In the genomic region with DNA sequence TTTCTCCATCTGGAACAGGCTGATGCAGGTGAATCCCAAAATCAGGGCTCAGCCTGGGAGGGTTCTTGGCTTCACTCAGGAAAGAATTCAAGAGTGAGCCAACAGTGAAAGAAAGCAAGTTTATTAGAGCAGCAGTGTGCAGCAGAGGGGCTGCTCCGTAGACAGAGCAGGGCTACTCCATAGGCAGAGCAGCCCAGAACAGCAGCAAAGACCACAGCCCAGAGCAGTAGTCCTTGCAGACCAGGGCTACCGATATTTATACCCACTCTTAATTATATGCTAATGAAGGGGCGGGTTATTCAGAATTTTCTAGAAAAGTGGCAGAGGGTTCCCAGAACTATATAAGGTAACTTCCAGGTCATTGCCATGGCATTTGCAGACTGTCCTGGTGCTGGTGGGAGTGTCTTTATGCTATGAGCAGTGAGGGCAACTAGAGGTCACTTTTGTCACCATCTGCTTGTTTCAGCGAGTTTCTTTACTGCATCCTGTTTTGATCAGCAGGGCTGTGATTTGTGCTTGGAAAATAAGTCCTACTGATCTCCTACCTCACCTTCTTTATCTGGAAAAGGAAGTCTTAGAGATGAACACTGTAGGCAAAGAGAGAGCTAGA, we compare ENCODE assay signal across 18 cellular contexts. TPM values are rescaled to one million over a fixed set of nuclear protein-coding genes. Genes with fewer than 3 reads are reported as not detected.
DNase-seq lines count a peak whose midpoint lies in the region; ATAC-seq and TF ChIP-seq lines count a peak whose summit lies in the region.
"Had no signal": no experiment of that assay in that cellular context is flagged by ENCODE, and none has a peak within 500 bp of the region (broad histone marks: within the 10 kb centered on the region; RNA-seq: fewer than 3 reads in every experiment).

No MANE protein-coding gene starts in this region.

- BruUV-seq in Calu3 (replicated peaks; lab: Mats Ljungman, UMichigan), result no TSS peak

- H3K4me1 Mint-ChIP-seq in Calu3 (ENCODE audit: low read depth, unreplicated experiment), result peaks cover 40% of the 10 kb centered on the region
- no peaks in the 10 kb centered on the region for H3K4me1 Mint-ChIP-seq in glutamatergic neuron (ENCODE audit: low read depth, unreplicated experiment)

- H3K4me3 Mint-ChIP-seq in Calu3 (ENCODE audit: low read depth, unreplicated experiment), result no peak overlapping the region
- no peak overlapping the region for H3K4me3 Mint-ChIP-seq in glutamatergic neuron (ENCODE audit: unreplicated experiment)
- H3K4me3 Mint-ChIP-seq: activated naive CD8-positive, alpha-beta T cell had no signal

- no peaks in the 10 kb centered on the region for H3K79me2 ChIP-seq in MM.1S (ENCODE audit: low read length)

- no peaks in the 10 kb centered on the region for H3K36me3 ChIP-seq in MM.1S (replicated peaks; ENCODE audit: insufficient read depth, low read length)
- H3K36me3 ChIP-seq in lower lobe of right lung, result no peaks in the 10 kb centered on the region

- DNase-seq in Calu3 (peak; percentile 36), MM.1S (peak; percentile 28), dermis microvascular lymphatic vessel endothelial cell (ENCODE audit: low read depth in 2 of 2) (peak; percentile 56 to 76), lower lobe of right lung (no peak), glutamatergic neuron (no peak), OCI-M1 (lab: John Stamatoyannopoulos, UW) (no peak), NCI-H2196 treated with DMSO at 0.1 percent for 48 hours (lab: John Stamatoyannopoulos, UW; ENCODE audit: unreplicated experiment) (no peak)
- DNase-seq: activated CD4-positive, alpha-beta T cell treated with anti-CD3 and anti-CD28 coated beads, Interleukin-2, amount 50 U/mL, for 48 hours; activated T-cell treated with anti-CD3 and anti-CD28 coated beads, Interleukin-2, amount 50 U/mL, for 1 hour; body of pancreas; NCI-H1417 treated with DMSO at 0.1 percent for 48 hours; NCI-H446; NK-92 treated with Interleukin-12 subunit alpha and Interleukin-12 subunit beta, amount 100 ng/mL, for 24 hours; stimulated activated CD4-positive, alpha-beta T cell treated with anti-CD3 and anti-CD28 coated beads, Interleukin-2, amount 100 ng/mL, for 48 hours; T-helper 1 cell had no signal

- H3K27me3 ChIP-seq in MM.1S (replicated peaks; ENCODE audit: insufficient read depth, low read length), result no peaks in the 10 kb centered on the region
- no peaks in the 10 kb centered on the region for H3K27me3 ChIP-seq in lower lobe of right lung (ENCODE audit: low read depth)
- H3K27me3 ChIP-seq: body of pancreas had no signal

- no peaks in the 10 kb centered on the region for H4K20me1 ChIP-seq in MM.1S (ENCODE audit: insufficient read depth, low read length)

- TF ChIP-seq CTCF in Calu3 (IDR thresholded peaks at IDR 0.05; ENCODE audit: unreplicated experiment) (no peak), MM.1S (IDR thresholded peaks at IDR 0.05; ENCODE audit: low read length) (no peak), lower lobe of right lung (IDR thresholded peaks at IDR 0.05) (no peak), glutamatergic neuron (IDR thresholded peaks at IDR 0.05; ENCODE audit: partially characterized antibody, unreplicated experiment) (no peak)

- H3K36me3 Mint-ChIP-seq in Calu3 (ENCODE audit: insufficient read depth, unreplicated experiment) (peaks cover 9% of the 10 kb centered on the region), glutamatergic neuron (ENCODE audit: unreplicated experiment) (no peaks in the 10 kb centered on the region)
- H3K36me3 Mint-ChIP-seq: activated naive CD8-positive, alpha-beta T cell had no signal

- H3K27ac Mint-ChIP-seq in Calu3 (ENCODE audit: unreplicated experiment) (peak overlapping the region; percentile 30), glutamatergic neuron (ENCODE audit: unreplicated experiment) (no peak overlapping the region)
- H3K27ac Mint-ChIP-seq: activated naive CD8-positive, alpha-beta T cell had no signal

- H3K4me3 ChIP-seq in MM.1S (ENCODE audit: low read length) (no peak overlapping the region), lower lobe of right lung (no peak overlapping the region)
- H3K4me3 ChIP-seq: body of pancreas had no signal

- H3F3A ChIP-seq in MM.1S (ENCODE audit: insufficient read depth, low read length), result no peaks in the 10 kb centered on the region

- H3K9me3 Mint-ChIP-seq in Calu3 (ENCODE audit: low read depth, unreplicated experiment) (no peaks in the 10 kb centered on the region), glutamatergic neuron (ENCODE audit: unreplicated experiment) (no peaks in the 10 kb centered on the region)

- peak; percentile 17 to 21 for ATAC-seq in lower lobe of right lung
- no peak for ATAC-seq in HG03439 (IDR thresholded peaks at IDR 0.05; ENCODE audit: unreplicated experiment)

- H2AFZ ChIP-seq in MM.1S (ENCODE audit: low read length), result no peak overlapping the region

- intact Hi-C loops in Calu3 (cut with micrococcal nuclease; ENCODE audit: unreplicated experiment), result loop anchor here (2.0 to 10.0 kb wide), 3 partner anchors 72 to 294 kb away; no protein-coding TSS in a partner anchor
- intact Hi-C loops in lower lobe of right lung (cut with DNase I), result loop anchor here (10.0 kb wide), 1 partner anchor 104 kb away; no protein-coding TSS in a partner anchor

- H3K4me2 ChIP-seq in MM.1S (ENCODE audit: low read depth, low read length), result no peak overlapping the region

- no peaks in the 10 kb centered on the region for H3K9me2 ChIP-seq in MM.1S (replicated peaks; ENCODE audit: insufficient read depth, low read length)

- H3K9ac ChIP-seq in MM.1S (ENCODE audit: low read length), result no peak overlapping the region

- CTCF ChIA-PET in Calu3 (lab: Charles Lee), result interaction anchor here (1.1 kb wide), 1 partner anchor 233 kb away, joined by 3 read pairs; no protein-coding TSS in a partner anchor

- H3K4me1 ChIP-seq in MM.1S (ENCODE audit: low read length) (peaks cover 15% of the 10 kb centered on the region), lower lobe of right lung (peaks cover 43% of the 10 kb centered on the region)

- H3K27ac ChIP-seq in MM.1S (ENCODE audit: low read length) (no peak overlapping the region), lower lobe of right lung (no peak overlapping the region)
- H3K27ac ChIP-seq: epithelial cell of prostate had no signal

- H3K27me3 Mint-ChIP-seq in Calu3 (ENCODE audit: unreplicated experiment), result no peaks in the 10 kb centered on the region
- H3K27me3 Mint-ChIP-seq in glutamatergic neuron (ENCODE audit: unreplicated experiment), result no peaks in the 10 kb centered on the region

- H3K9me3 ChIP-seq in MM.1S (replicated peaks; ENCODE audit: insufficient read depth, low read length), result no peaks in the 10 kb centered on the region
- H3K9me3 ChIP-seq in lower lobe of right lung, result no peaks in the 10 kb centered on the region
- H3K9me3 ChIP-seq: body of pancreas had no signal

RNA-seq across cellular contexts. Expression of a gene that starts 39.8 kb away (rescaled TPM):
- total RNA-seq in Calu3 (2022) (58.5 and 67.5 TPM in 2 replicates), dermis microvascular lymphatic vessel endothelial cell (25.5 and 29.6 TPM in 2 replicates), lower lobe of right lung (78.2 TPM), glutamatergic neuron (ENCODE audit: unreplicated experiment) (47.5 TPM)

Comparison
In these comparisons a context has a peak if more than half of its experiments do, and no peak if none do; other contexts are left out.
1. DNase-seq: peak in Calu3 (single experiment), MM.1S (single experiment) and dermis microvascular lymphatic vessel endothelial cell (2 of 2); none in lower lobe of right lung (single experiment), glutamatergic neuron (single experiment), OCI-M1 (single experiment) and NCI-H2196 treated with DMSO at 0.1 percent for 48 hours (single experiment).